12 cellular contexts compared by ENCODE assay signal in genomic region chr1:201486158-201486557, GRCh38. TPM values are rescaled to one million over a fixed set of nuclear protein-coding genes. Genes with fewer than 3 reads are reported as not detected.
A peak's percentile ranks its signal among the peaks of the same experiment; 100 is the strongest.
DNase-seq lines count a peak whose midpoint lies in the region; ATAC-seq and TF ChIP-seq lines count a peak whose summit lies in the region.
"Had no signal": no experiment of that assay in that cellular context is flagged by ENCODE, and none has a peak within 500 bp of the region (broad histone marks: within the 10 kb centered on the region; RNA-seq: fewer than 3 reads in every experiment).

No MANE protein-coding gene starts in this region.

- H2AFZ ChIP-seq in hepatocyte (no peak overlapping the region), smooth muscle cell (ENCODE audit: low read depth) (no peak overlapping the region)

- no peaks in the 10 kb centered on the region; the same call in 1 of the 2 replicates for H3K9me3 Mint-ChIP-seq in HFFc6
- H3K9me3 Mint-ChIP-seq: immature natural killer cell, neural crest cell had no signal

- H3K36me3 ChIP-seq in hepatocyte (replicated peaks; ENCODE audit: insufficient read depth, low read depth): no peaks in the 10 kb centered on the region
- H3K36me3 ChIP-seq in smooth muscle cell (ENCODE audit: low read depth): no peaks in the 10 kb centered on the region

- no peak overlapping the region for H3K9ac ChIP-seq in smooth muscle cell (ENCODE audit: low read depth)

- peak overlapping the region; percentile 32 for H3K27ac Mint-ChIP-seq in HFFc6
- H3K27ac Mint-ChIP-seq: immature natural killer cell had no signal

- peaks cover 67% of the 10 kb centered on the region for H3K4me1 Mint-ChIP-seq in HFFc6 (ENCODE audit: low read depth)

- TF ChIP-seq CTCF in HFFc6 (IDR thresholded peaks at IDR 0.05) (no peak), hepatocyte (IDR thresholded peaks at IDR 0.05; ENCODE audit: poor library complexity) (no peak), smooth muscle cell (IDR thresholded peaks at IDR 0.05; ENCODE audit: borderline replicate concordance, insufficient read depth, poor library complexity, severe bottlenecking) (no peak)

- H3K4me2 ChIP-seq in hepatocyte: no peak overlapping the region
- peak overlapping the region; percentile 10 for H3K4me2 ChIP-seq in smooth muscle cell

- no peak overlapping the region for H3K4me3 Mint-ChIP-seq in HFFc6
- H3K4me3 Mint-ChIP-seq: immature natural killer cell, neural crest cell had no signal

- ATAC-seq in GM18867 (IDR thresholded peaks at IDR 0.05; ENCODE audit: unreplicated experiment): no peak

- H3K27ac ChIP-seq in angular gyrus (ENCODE audit: low read depth, low read length) (peak overlapping the region; percentile 29), hepatocyte (no peak overlapping the region), smooth muscle cell (ENCODE audit: low read depth) (peak overlapping the region; percentile 46)

- H3K4me1 ChIP-seq in hepatocyte (ENCODE audit: insufficient read depth) (peaks cover 9% of the 10 kb centered on the region), smooth muscle cell (ENCODE audit: low read depth) (peaks cover 4% of the 10 kb centered on the region)

- H3K9me2 ChIP-seq in hepatocyte (replicated peaks; ENCODE audit: insufficient read depth): no peaks in the 10 kb centered on the region

- peaks cover 31% of the 10 kb centered on the region for H3K27me3 Mint-ChIP-seq in HFFc6 (ENCODE audit: insufficient read depth)

- no peaks in the 10 kb centered on the region for H3K79me2 ChIP-seq in hepatocyte
- H3K79me2 ChIP-seq in smooth muscle cell (ENCODE audit: low read depth): peaks cover 7% of the 10 kb centered on the region

- no peak for DNase-seq in HFFc6
- DNase-seq in hepatocyte (ENCODE audit: low spot score): peak; percentile 48
- no peak for DNase-seq in smooth muscle cell (lab: John Stamatoyannopoulos, UW; ENCODE audit: unreplicated experiment)
- no peak for DNase-seq in DMS79 (lab: John Stamatoyannopoulos, UW)
- no peak for DNase-seq in kidney tubule cell (ENCODE audit: low spot score)
- no peak for DNase-seq in SK-N-DZ (ENCODE audit: low spot score)
- DNase-seq: immature natural killer cell; stimulated activated CD4-positive, alpha-beta T cell treated with anti-CD3 and anti-CD28 coated beads, Interleukin-15, amount 100 ng/mL, for 24 hours; stimulated activated CD8-positive, alpha-beta memory T cell treated with anti-CD3 and anti-CD28 coated beads, Interleukin-4, amount 100 ng/mL, for 48 hours had no signal

- H3K27me3 ChIP-seq in hepatocyte (peaks cover 4% of the 10 kb centered on the region), smooth muscle cell (ENCODE audit: low read depth) (no peaks in the 10 kb centered on the region)

- H3K9me3 ChIP-seq in hepatocyte (ENCODE audit: low read depth): no peaks in the 10 kb centered on the region
- H3K9me3 ChIP-seq in smooth muscle cell (replicated peaks; ENCODE audit: low read depth): no peaks in the 10 kb centered on the region

- 47% methylated on average over 3 of the region's 3 CpGs for WGBS in hepatocyte (ENCODE audit: low lambda C conversion rate, missing lambda C conversion rate)
- 12% methylated on average over 3 of the region's 3 CpGs for WGBS in smooth muscle cell (ENCODE audit: low lambda C conversion rate)

- H3K36me3 Mint-ChIP-seq in HFFc6 (ENCODE audit: low read depth): peaks cover 67% of the 10 kb centered on the region

- H3K4me3 ChIP-seq in hepatocyte (no peak overlapping the region), smooth muscle cell (no peak overlapping the region)

- H3F3A ChIP-seq in smooth muscle cell (ENCODE audit: low read depth): peaks cover 43% of the 10 kb centered on the region

- no peaks in the 10 kb centered on the region for H4K20me1 ChIP-seq in hepatocyte (ENCODE audit: insufficient read depth, poor library complexity, severe bottlenecking)
- peaks cover 20% of the 10 kb centered on the region for H4K20me1 ChIP-seq in smooth muscle cell (ENCODE audit: low read depth)

RNA-seq across cellular contexts. Expression of gene PHLDA3, which starts 17.2 kb away (rescaled TPM):
- 100 to 1,000 TPM; 101 to 113 (median 108) TPM for total RNA-seq in HFFc6 (2021; fragmentation: NEBNext Ultra II Directional; extraction: Animal tissue kit (Norgen Biotek cat#: 25700))
- total RNA-seq in hepatocyte (24.4 and 30.2 TPM in 2 replicates), smooth muscle cell (87.8 and 130 TPM in 2 replicates)
- polyA plus RNA-seq in hepatocyte (62.9 and 64.6 TPM in 2 replicates), smooth muscle cell (340 and 343 TPM in 2 replicates)
- 1.3 and 1.5 TPM in 2 replicates for polyA plus RNA-seq in SK-N-DZ (2014; cell fraction: cytosol; rRNA removed)
- 1.5 and 2.3 TPM in 2 replicates for polyA plus RNA-seq in SK-N-DZ (2014; cell fraction: nucleus; rRNA removed)

RNA-seq across cellular contexts. Expression of gene CSRP1, which starts 20.8 kb away (rescaled TPM):
- total RNA-seq in HFFc6 (2021; fragmentation: NEBNext Ultra II Directional; extraction: Animal tissue kit (Norgen Biotek cat#: 25700)): 100 to 1,000 TPM; 540 to 614 (median 577) TPM
- total RNA-seq in hepatocyte (76.0 and 101 TPM in 2 replicates), smooth muscle cell (317 and 345 TPM in 2 replicates)
- polyA plus RNA-seq in hepatocyte (47.6 and 50.9 TPM in 2 replicates), smooth muscle cell (202 and 215 TPM in 2 replicates)
- 8.2 and 16.9 TPM in 2 replicates for polyA plus RNA-seq in SK-N-DZ (2014; cell fraction: cytosol; rRNA removed)
- 4.3 and 10.9 TPM in 2 replicates for polyA plus RNA-seq in SK-N-DZ (2014; cell fraction: nucleus; rRNA removed)

RNA-seq across cellular contexts. Expression of gene NAV1, which starts 52.8 kb away (rescaled TPM):
- 10 to 100 TPM; 72.9 to 88.0 (median 78.4) TPM for total RNA-seq in HFFc6 (2021; fragmentation: NEBNext Ultra II Directional; extraction: Animal tissue kit (Norgen Biotek cat#: 25700))
- total RNA-seq in hepatocyte (15.0 and 15.2 TPM in 2 replicates), smooth muscle cell (52.3 and 60.1 TPM in 2 replicates)
- polyA plus RNA-seq in hepatocyte (18.3 and 18.8 TPM in 2 replicates), smooth muscle cell (65.2 and 71.1 TPM in 2 replicates)
- polyA plus RNA-seq in SK-N-DZ (2014; cell fraction: cytosol; rRNA removed): 1.00 and 1.4 TPM in 2 replicates
- 0.65 and 0.95 TPM in 2 replicates for polyA plus RNA-seq in SK-N-DZ (2014; cell fraction: nucleus; rRNA removed)
